24 cellular contexts compared by ENCODE assay signal in genomic region chr3:54527953-54528352, GRCh38.
DNase-seq lines count a peak whose midpoint lies in the region; ATAC-seq and TF ChIP-seq lines count a peak whose summit lies in the region.
"Had no signal": no experiment of that assay in that cellular context is flagged by ENCODE, and none has a peak within 500 bp of the region (broad histone marks: within the 10 kb centered on the region; RNA-seq: fewer than 3 reads in every experiment).

No MANE protein-coding gene starts in this region.

- H3K4me1 ChIP-seq in PC-9 (replicated peaks; ENCODE audit: insufficient read depth): no peaks in the 10 kb centered on the region
- H3K4me1 ChIP-seq: body of pancreas, esophagus muscularis mucosa, heart left ventricle, parathyroid adenoma had no signal

- no peak overlapping the region for H3K4me2 ChIP-seq in PC-9

- H3K4me1 Mint-ChIP-seq in activated naive CD8-positive, alpha-beta T cell treated with anti-CD3 and anti-CD28 coated beads for 36 hours: no peaks in the 10 kb centered on the region
- H3K4me1 Mint-ChIP-seq: nephron progenitor cell had no signal

- no peaks in the 10 kb centered on the region for H4K20me1 ChIP-seq in PC-9 (ENCODE audit: insufficient read depth)

- DNase-seq in AG08395 (ENCODE audit: low spot score) (peak; percentile 13), H4 (ENCODE audit: low spot score) (peak; percentile 23), epithelial cell of proximal tubule (ENCODE audit: low read depth) (peak; percentile 9), sciatic nerve (ENCODE audit: low spot score) (no peak), PC-9 (no peak)
- DNase-seq in effector CD4-positive, alpha-beta T cell: no peak
- no peak for DNase-seq in activated CD4-positive, alpha-beta T cell treated with anti-CD3 and anti-CD28 coated beads for 1 hour
- DNase-seq in activated naive CD8-positive, alpha-beta T cell treated with anti-CD3 and anti-CD28 coated beads for 36 hours: no peak
- DNase-seq: activated naive CD4-positive, alpha-beta T cell treated with anti-CD3 and anti-CD28 coated beads, Interleukin-2, amount 50 U/mL, for 16 hours; activated T-cell treated with anti-CD3 and anti-CD28 coated beads, Interleukin-2, amount 50 U/mL, for 72 hours; effector memory CD4-positive, alpha-beta T cell; heart left ventricle; HFFc6; left ventricle myocardium inferior; NCI-H1048; NCI-H187 treated with DMSO at 0.1 percent for 48 hours; NCI-H345; NCI-H82; nephron progenitor cell had no signal

- no peak overlapping the region for H2AFZ ChIP-seq in PC-9
- H2AFZ ChIP-seq: parathyroid adenoma had no signal

- POLR2A ChIA-PET in PC-9 (lab: Charles Lee; ENCODE audit: unreplicated experiment): no interaction called here

- H3K27ac ChIP-seq in PC-9: no peak overlapping the region
- H3K27ac ChIP-seq: body of pancreas, esophagus muscularis mucosa, heart left ventricle, left ventricle myocardium inferior, parathyroid adenoma had no signal

- TF ChIP-seq CTCF in epithelial cell of proximal tubule (conservative IDR thresholded peaks at IDR 0.05; ENCODE audit: low read depth, low read length) (no peak), PC-9 (conservative IDR thresholded peaks at IDR 0.05) (no peak)

- peaks cover 15% of the 10 kb centered on the region for H3K9me3 Mint-ChIP-seq in activated naive CD8-positive, alpha-beta T cell treated with anti-CD3 and anti-CD28 coated beads for 36 hours

- intact Hi-C loops in sciatic nerve (cut with DNase I) (no loop called here), PC-9 (cut with micrococcal nuclease; ENCODE audit: unreplicated experiment) (no loop called here)

- peaks cover 18% of the 10 kb centered on the region; the same call in 1 of the 2 replicates for H3K27me3 ChIP-seq in PC-9 (ENCODE audit: insufficient read depth, low read depth)
- H3K27me3 ChIP-seq: body of pancreas, esophagus muscularis mucosa, heart left ventricle had no signal

- H3K79me2 ChIP-seq in PC-9 (ENCODE audit: low read depth): no peaks in the 10 kb centered on the region
- H3K79me2 ChIP-seq: parathyroid adenoma had no signal

- no peak overlapping the region for H3K4me3 Mint-ChIP-seq in activated naive CD8-positive, alpha-beta T cell treated with anti-CD3 and anti-CD28 coated beads for 36 hours
- H3K4me3 Mint-ChIP-seq: activated T-cell treated with anti-CD3 and anti-CD28 coated beads, Interleukin-2, amount 50 U/mL, for 72 hours; HFFc6; nephron progenitor cell had no signal

- H3K36me3 ChIP-seq in PC-9 (ENCODE audit: low read depth): no peaks in the 10 kb centered on the region
- H3K36me3 ChIP-seq: esophagus muscularis mucosa, heart left ventricle, left ventricle myocardium inferior had no signal

- no TSS peak for BruUV-seq in PC-9 (replicated peaks; lab: Mats Ljungman, UMichigan)

- no peaks in the 10 kb centered on the region for H3F3A ChIP-seq in PC-9 (ENCODE audit: insufficient read depth, low read depth)

- no peaks in the 10 kb centered on the region for H3K9me3 ChIP-seq in PC-9 (ENCODE audit: insufficient read depth, low read depth)
- H3K9me3 ChIP-seq: body of pancreas had no signal

- CTCF ChIA-PET in PC-9 (lab: Charles Lee): no interaction called here

- peak; percentile 79 for ATAC-seq in sciatic nerve
- ATAC-seq: activated T-cell treated with anti-CD3 and anti-CD28 coated beads, Interleukin-2, amount 50 U/mL, for 72 hours; GM12878; heart left ventricle; Right ventricle myocardium inferior had no signal

- no peaks in the 10 kb centered on the region for H3K9me2 ChIP-seq in PC-9 (ENCODE audit: insufficient read depth)

- H3K27me3 Mint-ChIP-seq in activated naive CD8-positive, alpha-beta T cell treated with anti-CD3 and anti-CD28 coated beads for 36 hours: no peaks in the 10 kb centered on the region

- no peak overlapping the region for H3K4me3 ChIP-seq in epithelial cell of proximal tubule (ENCODE audit: low read depth, low read length)
- H3K4me3 ChIP-seq in PC-9: no peak overlapping the region
- H3K4me3 ChIP-seq: body of pancreas, esophagus muscularis mucosa, GM12878, heart left ventricle, left ventricle myocardium inferior had no signal

- no peak overlapping the region for H3K27ac Mint-ChIP-seq in activated naive CD8-positive, alpha-beta T cell treated with anti-CD3 and anti-CD28 coated beads for 36 hours
- H3K27ac Mint-ChIP-seq: activated T-cell treated with anti-CD3 and anti-CD28 coated beads, Interleukin-2, amount 50 U/mL, for 72 hours; HFFc6; nephron progenitor cell had no signal

- peaks cover 1% of the 10 kb centered on the region for H3K36me3 Mint-ChIP-seq in activated naive CD8-positive, alpha-beta T cell treated with anti-CD3 and anti-CD28 coated beads for 36 hours

Comparison
In these comparisons a context has a peak if more than half of its experiments do, and no peak if none do; other contexts are left out.
1. DNase-seq: peak in AG08395 (single experiment), H4 (single experiment) and epithelial cell of proximal tubule (single experiment); none in sciatic nerve (single experiment), effector CD4-positive, alpha-beta T cell (single experiment), PC-9 (0 of 2), activated CD4-positive, alpha-beta T cell treated with anti-CD3 and anti-CD28 coated beads for 1 hour (single experiment) and activated naive CD8-positive, alpha-beta T cell treated with anti-CD3 and anti-CD28 coated beads for 36 hours (single experiment).